Comparison of ENCODE assay signal across 8 cellular contexts in the genomic region with DNA sequence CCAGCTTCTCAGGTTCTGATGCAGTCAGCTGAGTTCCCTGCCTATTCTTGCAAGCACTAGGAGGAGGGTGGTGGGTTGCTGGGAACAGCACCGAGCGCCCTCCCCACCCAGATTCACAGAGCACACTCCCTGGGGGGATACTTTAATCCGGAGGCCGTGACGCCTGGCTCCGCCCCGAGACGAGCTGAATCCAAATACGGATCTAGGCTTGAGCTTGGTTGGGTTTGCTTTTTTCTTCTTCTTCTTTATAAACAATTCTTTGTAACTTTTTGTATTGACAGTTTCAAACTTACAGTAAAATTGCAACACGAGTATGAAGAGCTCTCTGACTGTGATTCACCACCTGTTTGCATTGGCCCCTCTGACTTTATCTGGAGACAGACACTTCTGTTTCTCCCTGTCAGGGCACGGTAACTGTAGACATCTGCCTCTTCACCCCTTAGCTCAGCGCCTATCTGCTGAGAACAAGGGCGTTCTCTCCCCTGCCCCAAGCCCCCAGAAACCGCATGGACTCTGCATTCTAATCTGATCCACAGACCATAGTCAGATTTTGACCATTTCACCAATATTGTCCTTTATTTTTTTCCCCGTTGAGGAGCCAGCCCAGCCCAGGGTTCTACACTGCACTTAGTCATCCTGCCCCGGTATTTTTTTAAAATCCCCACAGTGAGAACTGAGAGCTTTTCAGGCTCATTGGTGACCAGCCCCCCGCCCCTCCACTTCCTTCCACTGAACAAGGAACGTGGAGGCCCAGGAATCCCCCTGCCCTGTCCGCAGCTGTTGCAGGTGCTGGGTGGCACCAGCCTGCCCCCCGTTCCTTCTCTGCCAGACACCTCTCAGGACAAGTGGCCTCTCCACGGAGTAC. TPM values are rescaled to one million over a fixed set of nuclear protein-coding genes. Genes with fewer than 3 reads are reported as not detected.
DNase-seq lines count a peak whose midpoint lies in the region; ATAC-seq and TF ChIP-seq lines count a peak whose summit lies in the region.

No MANE protein-coding gene starts in this region.

- peak overlapping the region; percentile 8 for H3K27ac Mint-ChIP-seq in Calu3 (ENCODE audit: unreplicated experiment)

- peak overlapping the region; percentile 41 for H3K27ac ChIP-seq in mesenchymal stem cell (ENCODE audit: low read length, poor library complexity, severe bottlenecking)

- no peak overlapping the region for H3K4me2 ChIP-seq in mesenchymal stem cell (ENCODE audit: low read length, poor library complexity, severe bottlenecking)

- peak overlapping the region; percentile 65 for H3K9ac ChIP-seq in mesenchymal stem cell (ENCODE audit: low read length)

- no peak overlapping the region for H3K4me3 Mint-ChIP-seq in Calu3 (ENCODE audit: low read depth, unreplicated experiment)

- peak; percentile 41 for ATAC-seq in GM21526 (IDR thresholded peaks at IDR 0.05; ENCODE audit: low FRiP score, unreplicated experiment)

- H3K27me3 Mint-ChIP-seq in Calu3 (ENCODE audit: unreplicated experiment) = no peaks in the 10 kb centered on the region

- H3K27me3 ChIP-seq in mesenchymal stem cell (ENCODE audit: control insufficient read depth in 1 of 2, insufficient read depth in 1 of 2, low read length in 2 of 2) = no peaks in the 10 kb centered on the region

- no peak overlapping the region for H2AK5ac ChIP-seq in mesenchymal stem cell (ENCODE audit: low read length, severe bottlenecking)

- H3K14ac ChIP-seq in mesenchymal stem cell (ENCODE audit: low read length in 2 of 2) = peak overlapping the region in 1 of 2 experiments; percentile 83

- H3K79me1 ChIP-seq in mesenchymal stem cell (replicated peaks; ENCODE audit: low read length, poor library complexity, severe bottlenecking) = peaks cover 14% of the 10 kb centered on the region

- H2BK15ac ChIP-seq in mesenchymal stem cell (ENCODE audit: low read depth, poor library complexity, severe bottlenecking) = no peak overlapping the region

- H2BK120ac ChIP-seq in mesenchymal stem cell (ENCODE audit: low read depth, low read length) = no peak overlapping the region

- no peak for TF ChIP-seq CTCF in Calu3 (IDR thresholded peaks at IDR 0.05; ENCODE audit: unreplicated experiment)

- intact Hi-C loops in Calu3 (cut with micrococcal nuclease; ENCODE audit: unreplicated experiment) = no loop called here

- H3K36me3 ChIP-seq in mesenchymal stem cell (ENCODE audit: control insufficient read depth in 1 of 2, insufficient read depth in 2 of 2, low read depth in 1 of 2, low read length in 2 of 2) = peaks cover 3 to 40% of the 10 kb centered on the region in 2 experiments

- H3K9me3 ChIP-seq in mesenchymal stem cell (ENCODE audit: control insufficient read depth, low read length) = no peaks in the 10 kb centered on the region

- WGBS in mesenchymal stem cell = 58% methylated on average over 12 of the region's 21 CpGs

- no TSS peak for BruUV-seq in Calu3 (replicated peaks; lab: Mats Ljungman, UMichigan)

- peaks cover 45% of the 10 kb centered on the region for H3K4me1 Mint-ChIP-seq in Calu3 (ENCODE audit: low read depth, unreplicated experiment)

- no peak overlapping the region for H3K23ac ChIP-seq in mesenchymal stem cell (ENCODE audit: low read length in 2 of 2)

- no peak overlapping the region for H4K91ac ChIP-seq in mesenchymal stem cell (ENCODE audit: low read length)

- H3K9me3 Mint-ChIP-seq in Calu3 (ENCODE audit: low read depth, unreplicated experiment) = no peaks in the 10 kb centered on the region

- no peak overlapping the region for H3K18ac ChIP-seq in mesenchymal stem cell (ENCODE audit: low read depth in 1 of 2, low read length in 2 of 2)

- CTCF ChIA-PET in Calu3 (lab: Charles Lee) = interaction anchor here (0.5 to 1.6 kb wide), 7 partner anchors 10 to 485 kb away, joined by 3 to 6 read pairs (median 4); no protein-coding TSS in a partner anchor

- H3K4me1 ChIP-seq in mesenchymal stem cell (ENCODE audit: control insufficient read depth, insufficient read depth, low read depth, low read length) = peaks cover 25% of the 10 kb centered on the region

- peak overlapping the region in 1 of 2 experiments; percentile 50 for H3K4me3 ChIP-seq in mesenchymal stem cell (ENCODE audit: insufficient read depth in 1 of 2, low read depth in 1 of 2, low read length in 2 of 2)

- peaks cover 80% of the 10 kb centered on the region for H3K36me3 Mint-ChIP-seq in Calu3 (ENCODE audit: insufficient read depth, unreplicated experiment)

- H2BK12ac ChIP-seq in mesenchymal stem cell (ENCODE audit: low read length in 2 of 2) = peak overlapping the region in 1 of 2 experiments; percentile 74

- H3K4ac ChIP-seq in mesenchymal stem cell (ENCODE audit: low read depth in 1 of 2, low read length in 2 of 2) = no peak overlapping the region

- DNase-seq in Calu3 (no peak), NCI-H69 (lab: John Stamatoyannopoulos, UW) (peak; percentile 23), amniotic epithelial cell (ENCODE audit: low read depth) (peak; percentile 65), mesenchymal stem cell (peak; percentile 61), DMS53 treated with DMSO at 0.1 percent for 48 hours (lab: John Stamatoyannopoulos, UW; ENCODE audit: unreplicated experiment) (no peak), COLO829 (ENCODE audit: low spot score) (no peak)
- no peak for DNase-seq in central memory CD4-positive, alpha-beta T cell

- no peak overlapping the region for H2BK5ac ChIP-seq in mesenchymal stem cell (ENCODE audit: low read depth, low read length, poor library complexity, severe bottlenecking)

- no peak overlapping the region for H2AFZ ChIP-seq in mesenchymal stem cell (ENCODE audit: low read depth, low read length)

- H4K8ac ChIP-seq in mesenchymal stem cell (ENCODE audit: low read length) = no peak overlapping the region

RNA-seq across cellular contexts. Expression of gene RHOF, which starts 11.5 kb away (rescaled TPM):
- 73.9 and 121 TPM in 2 replicates for total RNA-seq in Calu3 (2022)
- polyA plus RNA-seq in mesenchymal stem cell (2013, experiment 1 of 2) = 15.0 TPM
- polyA plus RNA-seq in mesenchymal stem cell (2013, experiment 2 of 2) = 14.2 TPM

RNA-seq across cellular contexts. Expression of gene SETD1B, which starts 21.8 kb away (rescaled TPM):
- 32.2 and 33.1 TPM in 2 replicates for total RNA-seq in Calu3 (2022)
- 10.4 TPM for polyA plus RNA-seq in mesenchymal stem cell (2013, experiment 1 of 2)
- polyA plus RNA-seq in mesenchymal stem cell (2013, experiment 2 of 2) = 9.3 TPM

Comparison
In these comparisons a context has a peak if more than half of its experiments do, and no peak if none do; other contexts are left out.
1. DNase-seq: peak in NCI-H69 (single experiment), amniotic epithelial cell (single experiment) and mesenchymal stem cell (single experiment); none in Calu3 (single experiment), DMS53 treated with DMSO at 0.1 percent for 48 hours (single experiment), central memory CD4-positive, alpha-beta T cell (single experiment) and COLO829 (single experiment).